ENCODE assay signal across 11 cellular contexts in genomic region chr20:43824699-43825402, GRCh38.
A peak's percentile ranks its signal among the peaks of the same experiment; 100 is the strongest.
DNase-seq lines count a peak whose midpoint lies in the region; ATAC-seq and TF ChIP-seq lines count a peak whose summit lies in the region.
"Had no signal": no experiment of that assay in that cellular context is flagged by ENCODE, and none has a peak within 500 bp of the region (broad histone marks: within the 10 kb centered on the region; RNA-seq: fewer than 3 reads in every experiment).

No MANE protein-coding gene starts in this region.

- peaks cover 19% of the 10 kb centered on the region for H3K9me3 ChIP-seq in BLaER1
- H3K9me3 ChIP-seq in GM23248 (ENCODE audit: low read depth), result no peaks in the 10 kb centered on the region
- no peaks in the 10 kb centered on the region for H3K9me3 ChIP-seq in PC-3 (ENCODE audit: low read length)
- H3K9me3 ChIP-seq: neutrophil had no signal

- H3K36me3 ChIP-seq in BLaER1 (no peaks in the 10 kb centered on the region), GM23248 (ENCODE audit: low read depth) (no peaks in the 10 kb centered on the region), PC-3 (ENCODE audit: low read depth, low read length) (no peaks in the 10 kb centered on the region)
- H3K36me3 ChIP-seq: neutrophil had no signal

- H3K27me3 ChIP-seq in BLaER1 (no peaks in the 10 kb centered on the region), GM23248 (replicated peaks; ENCODE audit: insufficient read depth) (peaks cover 34% of the 10 kb centered on the region), PC-3 (ENCODE audit: low read length) (no peaks in the 10 kb centered on the region)

- no TSS peak for BruUV-seq in PC-3 (replicated peaks; lab: Mats Ljungman, UMichigan)

- no peak overlapping the region for H3K27ac ChIP-seq in BLaER1
- no peak overlapping the region for H3K27ac ChIP-seq in GM23248
- no peak overlapping the region for H3K27ac ChIP-seq in PC-3 (ENCODE audit: low read length)
- H3K27ac ChIP-seq: neutrophil had no signal

- peak; percentile 39 for DNase-seq in GM23248
- DNase-seq in PC-3, result peak; percentile 37
- DNase-seq in iPS DF 19.7 (ENCODE audit: low read depth, low spot score), result peak; percentile 15
- DNase-seq in NCI-H2081 (lab: John Stamatoyannopoulos, UW), result no peak
- DNase-seq: activated CD4-positive, alpha-beta memory T cell treated with anti-CD3 and anti-CD28 coated beads, Interleukin-2, amount 10 ng/mL, durations not matched to agents 7 days and 5 days; NCI-H2171 had no signal

- H2AFZ ChIP-seq in GM23248 (no peak overlapping the region), PC-3 (ENCODE audit: low read length) (no peak overlapping the region)

- 11 to 13% methylated on average over 6 of the region's 6 CpGs for WGBS in GM23248 (ENCODE audit: low coverage in 1 of 2, low lambda C conversion rate in 2 of 2, missing lambda C conversion rate in 2 of 2), 2 experiments

- H3K4me3 ChIP-seq in BLaER1 (no peak overlapping the region), GM23248 (no peak overlapping the region), PC-3 (ENCODE audit: low read length) (no peak overlapping the region)

- intact Hi-C loops in PC-3 (cut with micrococcal nuclease), result no loop called here

- H3K9me2 ChIP-seq in GM23248 (ENCODE audit: insufficient read depth) (no peaks in the 10 kb centered on the region), PC-3 (replicated peaks; ENCODE audit: low read length) (no peaks in the 10 kb centered on the region)

- POLR2A ChIA-PET in PC-3 (lab: Charles Lee; ENCODE audit: unreplicated experiment), result no interaction called here

- CTCF ChIA-PET in PC-3 (lab: Charles Lee), result no interaction called here

- peak overlapping the region; percentile 55 for H3K4me2 ChIP-seq in BLaER1
- no peak overlapping the region for H3K4me2 ChIP-seq in GM23248 (ENCODE audit: unreplicated experiment)
- no peak overlapping the region for H3K4me2 ChIP-seq in PC-3 (ENCODE audit: low read length)

- H4K20me1 ChIP-seq in BLaER1 (no peaks in the 10 kb centered on the region), GM23248 (ENCODE audit: insufficient read depth) (no peaks in the 10 kb centered on the region), PC-3 (ENCODE audit: low read length) (no peaks in the 10 kb centered on the region)

- H3K9ac ChIP-seq in BLaER1, result no peak overlapping the region
- no peak overlapping the region for H3K9ac ChIP-seq in GM23248
- no peak overlapping the region for H3K9ac ChIP-seq in PC-3 (ENCODE audit: low read length)

- in situ Hi-C loops in GM23248 (cut with MboI), result no loop called here

- H3K79me2 ChIP-seq in GM23248 (ENCODE audit: insufficient read depth) (no peaks in the 10 kb centered on the region), PC-3 (ENCODE audit: low read length) (no peaks in the 10 kb centered on the region)

- no peaks in the 10 kb centered on the region for H3F3A ChIP-seq in GM23248 (ENCODE audit: insufficient read depth)
- no peaks in the 10 kb centered on the region for H3F3A ChIP-seq in PC-3 (ENCODE audit: low read length, unreplicated experiment)

- ATAC-seq in PC-3 (no peak), HG03097 (IDR thresholded peaks at IDR 0.05; ENCODE audit: low FRiP score, unreplicated experiment) (no peak), GM18907 (IDR thresholded peaks at IDR 0.05; ENCODE audit: unreplicated experiment) (no peak), GM21360 (IDR thresholded peaks at IDR 0.05; ENCODE audit: unreplicated experiment) (no peak)

- TF ChIP-seq CTCF in PC-3 (conservative IDR thresholded peaks at IDR 0.05; ENCODE audit: low read depth, low read length), result no peak

- H3K4me1 ChIP-seq in BLaER1 (peaks cover 31% of the 10 kb centered on the region), GM23248 (ENCODE audit: insufficient read depth) (no peaks in the 10 kb centered on the region), PC-3 (ENCODE audit: insufficient read depth, low read length) (peaks cover 5% of the 10 kb centered on the region; the same call in 1 of the 2 replicates)

Comparison
In these comparisons a context has a peak if more than half of its experiments do, and no peak if none do; other contexts are left out.
1. DNase-seq: peak in GM23248 (single experiment), PC-3 (single experiment) and iPS DF 19.7 (single experiment); none in NCI-H2081 (0 of 2).